Comparison of ENCODE assay signal across 1 cellular context in the genomic region with DNA sequence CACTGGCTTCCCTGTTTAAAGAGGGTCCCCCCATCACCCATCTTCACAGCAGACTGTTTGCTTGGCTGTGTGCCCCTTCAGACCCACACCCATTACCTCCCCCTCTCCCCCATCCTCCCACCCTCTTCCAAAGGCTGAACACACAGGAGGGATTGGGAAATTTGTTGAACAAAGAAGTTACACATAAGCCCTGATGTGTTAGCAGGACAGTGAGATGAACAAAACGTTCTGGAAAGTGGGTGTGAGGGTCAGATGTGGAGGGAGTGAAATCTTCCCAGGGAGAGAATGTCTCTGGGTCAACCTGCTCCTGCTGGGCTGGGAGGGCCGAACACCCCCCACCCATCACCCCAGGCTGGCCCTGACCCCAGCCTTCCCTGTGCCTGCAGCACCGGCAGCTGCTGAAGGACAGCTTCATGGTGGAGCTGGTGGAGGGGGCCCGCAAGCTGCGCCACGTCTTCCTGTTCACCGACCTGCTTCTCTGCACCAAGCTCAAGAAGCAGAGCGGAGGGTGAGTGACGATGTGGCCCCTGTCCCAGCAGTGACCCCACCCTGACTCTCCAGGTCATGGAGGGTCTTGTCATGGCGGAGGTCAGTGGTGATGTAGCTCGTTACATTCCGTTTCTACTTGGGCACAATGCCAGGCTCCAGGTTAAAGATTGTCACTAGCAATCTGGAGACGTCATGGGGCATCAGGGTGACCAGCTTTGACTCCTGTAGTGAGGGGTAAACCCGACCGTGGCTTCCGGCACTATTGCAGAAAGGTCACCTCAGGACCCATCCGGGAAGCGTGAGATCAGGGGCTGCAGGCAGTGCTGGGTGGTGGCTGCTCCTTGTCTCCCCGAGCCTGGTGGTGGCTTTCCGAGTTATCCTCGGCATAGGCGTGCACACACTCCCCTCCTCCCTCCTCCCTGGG.
TF ChIP-seq lines count a peak whose summit lies in the region.

No MANE protein-coding gene starts in this region.

TF ChIP-seq in HepG2, 621 proteins besides CTCF, POLR2A, EP300 and RAD21 (continued from another document and continues in another):
- TF ChIP-seq UBTF (CRISPR knock-in tag; IDR thresholded peaks at IDR 0.05), result peak; percentile 52; the same call in 1 of the 2 replicates
- TF ChIP-seq JDP2 (CRISPR knock-in tag; IDR thresholded peaks at IDR 0.05; ENCODE audit: borderline replicate concordance), result no peak
- peak; percentile 39; the same call in 1 of the 2 replicates for TF ChIP-seq ZNF292 (CRISPR knock-in tag; IDR thresholded peaks at IDR 0.05; ENCODE audit: borderline replicate concordance, low read depth)
- TF ChIP-seq ZNF263 (CRISPR knock-in tag; IDR thresholded peaks at IDR 0.05), result no peak
- TF ChIP-seq ZNF639 (CRISPR knock-in tag; conservative IDR thresholded peaks at IDR 0.05), result no peak
- TF ChIP-seq NFKB2 (CRISPR knock-in tag; IDR thresholded peaks at IDR 0.05; ENCODE audit: borderline replicate concordance), result 0 out of 2 replicates have a peak, but pooled peaks have one; percentile 32
- TF ChIP-seq NFIB (CRISPR knock-in tag; IDR thresholded peaks at IDR 0.05; ENCODE audit: borderline replicate concordance), result no peak
- TF ChIP-seq ZNF574 (CRISPR knock-in tag; IDR thresholded peaks at IDR 0.05), result no peak
- no peak for TF ChIP-seq NBN (conservative IDR thresholded peaks at IDR 0.05)
- TF ChIP-seq ATF7 (IDR thresholded peaks at IDR 0.05), result no peak
- TF ChIP-seq ATF7 (CRISPR knock-in tag; IDR thresholded peaks at IDR 0.05), result 0 out of 2 replicates have a peak, but pooled peaks have one; percentile 18
- 0 out of 2 replicates have a peak, but pooled peaks have one; percentile 21 for TF ChIP-seq FOXA3 (CRISPR knock-in tag; IDR thresholded peaks at IDR 0.05)
- TF ChIP-seq PHF21A (CRISPR knock-in tag; IDR thresholded peaks at IDR 0.05), result peak; percentile 34; the same call in 1 of the 2 replicates
- 0 out of 2 replicates have a peak, but pooled peaks have one; percentile 29 for TF ChIP-seq MED1 (CRISPR knock-in tag; IDR thresholded peaks at IDR 0.05)
- peak; percentile 59 for TF ChIP-seq NR2F6 (IDR thresholded peaks at IDR 0.05)
- TF ChIP-seq NR2F6 (CRISPR knock-in tag; IDR thresholded peaks at IDR 0.05), result peak; percentile 80
- no peak for TF ChIP-seq PAX8 (CRISPR knock-in tag; IDR thresholded peaks at IDR 0.05; ENCODE audit: borderline replicate concordance)
- TF ChIP-seq ZNF792 (CRISPR knock-in tag; IDR thresholded peaks at IDR 0.05), result 0 out of 2 replicates have a peak, but pooled peaks have one; percentile 51
- TF ChIP-seq ZNF746 (CRISPR knock-in tag; IDR thresholded peaks at IDR 0.05), result peak; percentile 89
- TF ChIP-seq ZNF609 (CRISPR knock-in tag; IDR thresholded peaks at IDR 0.05; ENCODE audit: borderline replicate concordance), result 0 out of 2 replicates have a peak, but pooled peaks have one; percentile 35
- TF ChIP-seq MAX (IDR thresholded peaks at IDR 0.05), result 0 out of 2 replicates have a peak, but pooled peaks have one; percentile 17
- 0 out of 2 replicates have a peak, but pooled peaks have one; percentile 25 for TF ChIP-seq DPF2 (CRISPR knock-in tag; IDR thresholded peaks at IDR 0.05; ENCODE audit: borderline replicate concordance, low read depth)
- TF ChIP-seq, protein P1, sequence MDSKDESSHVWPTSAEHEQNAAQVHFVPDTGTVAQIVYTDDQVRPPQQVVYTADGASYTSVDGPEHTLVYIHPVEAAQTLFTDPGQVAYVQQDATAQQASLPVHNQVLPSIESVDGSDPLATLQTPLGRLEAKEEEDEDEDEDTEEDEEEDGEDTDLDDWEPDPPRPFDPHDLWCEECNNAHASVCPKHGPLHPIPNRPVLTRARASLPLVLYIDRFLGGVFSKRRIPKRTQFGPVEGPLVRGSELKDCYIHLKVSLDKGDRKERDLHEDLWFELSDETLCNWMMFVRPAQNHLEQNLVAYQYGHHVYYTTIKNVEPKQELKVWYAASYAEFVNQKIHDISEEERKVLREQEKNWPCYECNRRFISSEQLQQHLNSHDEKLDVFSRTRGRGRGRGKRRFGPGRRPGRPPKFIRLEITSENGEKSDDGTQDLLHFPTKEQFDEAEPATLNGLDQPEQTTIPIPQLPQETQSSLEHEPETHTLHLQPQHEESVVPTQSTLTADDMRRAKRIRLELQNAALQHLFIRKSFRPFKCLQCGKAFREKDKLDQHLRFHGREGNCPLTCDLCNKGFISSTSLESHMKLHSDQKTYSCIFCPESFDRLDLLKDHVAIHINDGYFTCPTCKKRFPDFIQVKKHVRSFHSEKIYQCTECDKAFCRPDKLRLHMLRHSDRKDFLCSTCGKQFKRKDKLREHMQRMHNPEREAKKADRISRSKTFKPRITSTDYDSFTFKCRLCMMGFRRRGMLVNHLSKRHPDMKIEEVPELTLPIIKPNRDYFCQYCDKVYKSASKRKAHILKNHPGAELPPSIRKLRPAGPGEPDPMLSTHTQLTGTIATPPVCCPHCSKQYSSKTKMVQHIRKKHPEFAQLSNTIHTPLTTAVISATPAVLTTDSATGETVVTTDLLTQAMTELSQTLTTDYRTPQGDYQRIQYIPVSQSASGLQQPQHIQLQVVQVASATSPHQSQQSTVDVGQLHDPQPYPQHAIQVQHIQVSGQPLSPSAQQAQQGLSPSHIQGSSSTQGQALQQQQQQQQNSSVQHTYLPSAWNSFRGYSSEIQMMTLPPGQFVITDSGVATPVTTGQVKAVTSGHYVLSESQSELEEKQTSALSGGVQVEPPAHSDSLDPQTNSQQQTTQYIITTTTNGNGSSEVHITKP (CRISPR knock-in tag; IDR thresholded peaks at IDR 0.05; ENCODE audit: low read depth), result no peak
- TF ChIP-seq ZNF629 (CRISPR knock-in tag; conservative IDR thresholded peaks at IDR 0.05), result peak; percentile 67
- 0 out of 2 replicates have a peak, but pooled peaks have one; percentile 25 for TF ChIP-seq KAT8 (CRISPR knock-in tag; IDR thresholded peaks at IDR 0.05)
- no peak for TF ChIP-seq ATF1 (CRISPR knock-in tag; IDR thresholded peaks at IDR 0.05)
- 0 out of 2 replicates have a peak, but pooled peaks have one; percentile 42 for TF ChIP-seq ZSCAN21 (CRISPR knock-in tag; IDR thresholded peaks at IDR 0.05; ENCODE audit: borderline replicate concordance)
- peak; percentile 78 for TF ChIP-seq GATAD2A (CRISPR knock-in tag; IDR thresholded peaks at IDR 0.05)
- peak; percentile 38; the same call in 1 of the 2 replicates for TF ChIP-seq ZGPAT (CRISPR knock-in tag; IDR thresholded peaks at IDR 0.05)
- TF ChIP-seq CEBPG (CRISPR knock-in tag; IDR thresholded peaks at IDR 0.05), result peak; percentile 85
- no peak for TF ChIP-seq THYN1 (CRISPR knock-in tag; IDR thresholded peaks at IDR 0.05; ENCODE audit: borderline replicate concordance, low read depth)
- TF ChIP-seq ZNF740 (CRISPR knock-in tag; IDR thresholded peaks at IDR 0.05), result 0 out of 2 replicates have a peak, but pooled peaks have one; percentile 66
- no peak for TF ChIP-seq KLF13 (CRISPR knock-in tag; IDR thresholded peaks at IDR 0.05)
- no peak for TF ChIP-seq LCORL (IDR thresholded peaks at IDR 0.05)
- TF ChIP-seq LCORL (CRISPR knock-in tag; IDR thresholded peaks at IDR 0.05), result peak; percentile 72; the same call in 1 of the 2 replicates
